Comparison of ENCODE assay signal across 12 cellular contexts in the genomic region with DNA sequence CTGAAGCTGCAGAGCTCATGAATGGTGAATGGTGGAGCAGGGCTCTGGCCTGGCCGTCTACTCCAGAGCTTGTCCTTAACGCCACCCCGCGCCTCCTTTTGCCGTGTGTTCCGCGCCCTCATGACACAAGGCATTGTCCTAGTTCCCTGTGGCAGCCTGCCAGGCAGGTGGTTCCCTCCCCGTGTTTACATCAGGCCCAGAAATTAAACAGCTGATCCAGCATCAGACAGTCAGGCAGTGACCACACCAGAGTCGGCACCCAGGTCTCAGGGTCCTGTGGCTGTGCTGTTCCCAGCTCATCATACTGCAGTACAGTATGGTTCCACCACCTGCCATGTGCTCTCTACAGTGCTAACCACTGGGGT.
DNase-seq lines count a peak whose midpoint lies in the region; ATAC-seq and TF ChIP-seq lines count a peak whose summit lies in the region.
"Had no signal": no experiment of that assay in that cellular context is flagged by ENCODE, and none has a peak within 500 bp of the region (broad histone marks: within the 10 kb centered on the region; RNA-seq: fewer than 3 reads in every experiment).

No MANE protein-coding gene starts in this region.

- H3K36me3 Mint-ChIP-seq in CD4-positive, CD25-positive, alpha-beta regulatory T cell = no peaks in the 10 kb centered on the region
- H3K36me3 Mint-ChIP-seq in activated CD8-positive, alpha-beta T cell treated with anti-CD3 and anti-CD28 coated beads for 36 hours (ENCODE audit: low read depth) = peaks cover 8% of the 10 kb centered on the region

- H3K4me1 Mint-ChIP-seq in CD4-positive, CD25-positive, alpha-beta regulatory T cell = peaks cover 0 to 77% (median 38%) of the 10 kb centered on the region in 4 donors
- H3K4me1 Mint-ChIP-seq in activated CD8-positive, alpha-beta T cell treated with anti-CD3 and anti-CD28 coated beads for 36 hours (ENCODE audit: low read depth) = peaks cover 69% of the 10 kb centered on the region

- H3K4me1 ChIP-seq in CD4-positive, CD25-positive, alpha-beta regulatory T cell (ENCODE audit: control insufficient read depth, insufficient read depth, low read length, poor library complexity, severe bottlenecking) = peaks cover 54% of the 10 kb centered on the region
- H3K4me1 ChIP-seq: SJSA1 had no signal

- CTCF ChIA-PET in activated CD8-positive, alpha-beta T cell treated with anti-CD3 and anti-CD28 coated beads for 36 hours (lab: Charles Lee) = interaction anchor here (0.6 to 4.5 kb wide), 11 partner anchors 12 to 331 kb away, joined by 3 to 79 read pairs (median 6); no protein-coding TSS in a partner anchor

- H3K27me3 Mint-ChIP-seq in CD4-positive, CD25-positive, alpha-beta regulatory T cell = no peaks in the 10 kb centered on the region
- no peaks in the 10 kb centered on the region for H3K27me3 Mint-ChIP-seq in activated CD8-positive, alpha-beta T cell treated with anti-CD3 and anti-CD28 coated beads for 36 hours

- H3K4me3 Mint-ChIP-seq in CD4-positive, CD25-positive, alpha-beta regulatory T cell = peak overlapping the region in 3 of 4 donors; percentile 29 to 91 (median 62)
- no peak overlapping the region for H3K4me3 Mint-ChIP-seq in activated CD8-positive, alpha-beta T cell treated with anti-CD3 and anti-CD28 coated beads for 36 hours

- no peaks in the 10 kb centered on the region for H3K27me3 ChIP-seq in CD4-positive, CD25-positive, alpha-beta regulatory T cell (ENCODE audit: control insufficient read depth, insufficient read depth, low read length)
- H3K27me3 ChIP-seq: SJSA1 had no signal

- H3K27ac Mint-ChIP-seq in CD4-positive, CD25-positive, alpha-beta regulatory T cell = peak overlapping the region; percentile 97 to 99 (median 97)
- peak overlapping the region; percentile 98 for H3K27ac Mint-ChIP-seq in activated CD8-positive, alpha-beta T cell treated with anti-CD3 and anti-CD28 coated beads for 36 hours

- POLR2A ChIA-PET in activated CD8-positive, alpha-beta T cell treated with anti-CD3 and anti-CD28 coated beads for 36 hours (lab: Charles Lee) = interaction anchor here (0.6 to 6.9 kb wide), 7 partner anchors 8 to 38 kb away, joined by 3 to 175 read pairs (median 5); no protein-coding TSS in a partner anchor

- ATAC-seq in CD4-positive, CD25-positive, alpha-beta regulatory T cell (ENCODE audit: low read depth in 2 of 2) = no peak
- no peak for ATAC-seq in activated CD8-positive, alpha-beta T cell treated with anti-CD3 and anti-CD28 coated beads for 36 hours
- ATAC-seq in left lobe of liver = peak; percentile 32

- no peaks in the 10 kb centered on the region for H3K9me3 ChIP-seq in CD4-positive, CD25-positive, alpha-beta regulatory T cell (ENCODE audit: control insufficient read depth in 2 of 2, low read length in 2 of 2)
- H3K9me3 ChIP-seq: SJSA1 had no signal

- intact Hi-C loops in activated CD8-positive, alpha-beta T cell treated with anti-CD3 and anti-CD28 coated beads for 36 hours (cut with micrococcal nuclease) = no loop called here

- no peak for TF ChIP-seq CTCF in activated CD8-positive, alpha-beta T cell treated with anti-CD3 and anti-CD28 coated beads for 36 hours (IDR thresholded peaks at IDR 0.05)

- no peak for DNase-seq in CD4-positive, CD25-positive, alpha-beta regulatory T cell
- peak; percentile 29 for DNase-seq in DMS153 treated with DMSO at 0.1 percent for 48 hours (lab: John Stamatoyannopoulos, UW; ENCODE audit: unreplicated experiment)
- DNase-seq in activated CD8-positive, alpha-beta T cell treated with anti-CD3 and anti-CD28 coated beads for 36 hours = no peak
- no peak for DNase-seq in left lobe of liver (ENCODE audit: low spot score)
- no peak for DNase-seq in kidney glomerular epithelial cell (lab: John Stamatoyannopoulos, UW)
- no peak for DNase-seq in GDM1 (lab: John Stamatoyannopoulos, UW)
- no peak for DNase-seq in DMS79 (lab: John Stamatoyannopoulos, UW)
- DNase-seq in HK-2 (ENCODE audit: unreplicated experiment) = no peak
- DNase-seq: NCI-H1930; stimulated activated CD4-positive, alpha-beta T cell treated with anti-CD3 and anti-CD28 coated beads, Interleukin-4, amount 100 ng/mL, for 1 hour had no signal

- peak overlapping the region; percentile 86 for H3K27ac ChIP-seq in CD4-positive, CD25-positive, alpha-beta regulatory T cell (ENCODE audit: insufficient read depth, low read length, poor library complexity, severe bottlenecking)
- H3K27ac ChIP-seq: parathyroid adenoma, SJSA1 had no signal

- no peak overlapping the region for H3K4me3 ChIP-seq in CD4-positive, CD25-positive, alpha-beta regulatory T cell (ENCODE audit: low read depth, low read length)
- H3K4me3 ChIP-seq: SJSA1 had no signal

- no peaks in the 10 kb centered on the region for H3K9me3 Mint-ChIP-seq in CD4-positive, CD25-positive, alpha-beta regulatory T cell
- H3K9me3 Mint-ChIP-seq in activated CD8-positive, alpha-beta T cell treated with anti-CD3 and anti-CD28 coated beads for 36 hours = no peaks in the 10 kb centered on the region

- peaks cover 3% of the 10 kb centered on the region for H3K36me3 ChIP-seq in CD4-positive, CD25-positive, alpha-beta regulatory T cell (ENCODE audit: control insufficient read depth, insufficient read depth, low read length)
- H3K36me3 ChIP-seq: SJSA1 had no signal
